ENCODE assay signal across 8 cellular contexts in the genomic region with DNA sequence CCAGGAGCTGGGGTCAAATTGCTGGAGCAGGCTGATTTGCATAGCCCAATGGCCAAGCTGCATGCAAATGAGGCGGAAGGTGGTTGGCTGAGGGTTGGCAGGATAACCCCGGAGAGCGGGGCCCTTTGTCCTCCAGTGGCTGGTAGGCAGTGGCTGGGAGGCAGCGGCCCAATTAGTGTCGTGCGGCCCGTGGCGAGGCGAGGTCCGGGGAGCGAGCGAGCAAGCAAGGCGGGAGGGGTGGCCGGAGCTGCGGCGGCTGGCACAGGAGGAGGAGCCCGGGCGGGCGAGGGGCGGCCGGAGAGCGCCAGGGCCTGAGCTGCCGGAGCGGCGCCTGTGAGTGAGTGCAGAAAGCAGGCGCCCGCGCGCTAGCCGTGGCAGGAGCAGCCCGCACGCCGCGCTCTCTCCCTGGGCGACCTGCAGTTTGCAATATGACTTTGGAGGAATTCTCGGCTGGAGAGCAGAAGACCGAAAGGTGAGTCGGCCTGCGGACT. TPM values are rescaled to one million over a fixed set of nuclear protein-coding genes. Genes with fewer than 3 reads are reported as not detected.
DNase-seq lines count a peak whose midpoint lies in the region; ATAC-seq and TF ChIP-seq lines count a peak whose summit lies in the region.

A gene with protein sequence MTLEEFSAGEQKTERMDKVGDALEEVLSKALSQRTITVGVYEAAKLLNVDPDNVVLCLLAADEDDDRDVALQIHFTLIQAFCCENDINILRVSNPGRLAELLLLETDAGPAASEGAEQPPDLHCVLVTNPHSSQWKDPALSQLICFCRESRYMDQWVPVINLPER (plus strand): TSS at position 135 of the 491 bp plus-strand sequence. CDS start 294 bp downstream, at position 429.

- peak within 1 kb of the TSS; percentile 87 for H3K4me3 ChIP-seq in PC-3 (ENCODE audit: low read length)
- H3K4me3 ChIP-seq in epithelial cell of proximal tubule (ENCODE audit: low read depth, low read length), result peak within 1 kb of the TSS; percentile 95
- peak within 1 kb of the TSS; percentile 79 to 92 for H3K4me3 ChIP-seq in mucosa of rectum (ENCODE audit: low read length in 2 of 2)

- H3F3A ChIP-seq in PC-3 (ENCODE audit: low read length, unreplicated experiment), result peaks cover 24% of the 10 kb centered on the region

- peak within 1 kb of the TSS; percentile 69 for H2AFZ ChIP-seq in PC-3 (ENCODE audit: low read length)

- no peaks in the 10 kb centered on the region for H3K9me3 ChIP-seq in PC-3 (ENCODE audit: low read length)
- no peaks in the 10 kb centered on the region for H3K9me3 ChIP-seq in mucosa of rectum (ENCODE audit: control insufficient read depth in 2 of 2, low read length in 2 of 2)

- peaks cover 35% of the 10 kb centered on the region for H3K79me2 ChIP-seq in PC-3 (ENCODE audit: low read length)

- ATAC-seq in GM21576 (IDR thresholded peaks at IDR 0.05; ENCODE audit: unreplicated experiment), result peak; percentile 90
- peak; percentile 74 for ATAC-seq in PC-3

- H3K4me2 ChIP-seq in PC-3 (ENCODE audit: low read length), result peak within 1 kb of the TSS; percentile 96

- POLR2A ChIA-PET in PC-3 (lab: Charles Lee; ENCODE audit: unreplicated experiment), result interaction anchor here (0.5 to 1.8 kb wide), 20 partner anchors 22 to 812 kb away, joined by 3 to 34 read pairs (median 6); a partner anchor contains a TSS

- CTCF ChIA-PET in PC-3 (lab: Charles Lee), result interaction anchor here (0.6 to 1.7 kb wide), 5 partner anchors 16 to 169 kb away, joined by 3 to 26 read pairs (median 7); no protein-coding TSS in a partner anchor

- H4K20me1 ChIP-seq in PC-3 (ENCODE audit: low read length), result peaks cover 31% of the 10 kb centered on the region

- H3K4me1 ChIP-seq in PC-3 (ENCODE audit: insufficient read depth, low read length) (peaks cover 53% of the 10 kb centered on the region), mucosa of rectum (ENCODE audit: control insufficient read depth in 2 of 2, insufficient read depth in 2 of 2, low read length in 2 of 2) (peaks cover 18 to 31% of the 10 kb centered on the region in 2 donors)

- DNase-seq in DMS114 treated with DMSO at 0.1 percent for 48 hours (lab: John Stamatoyannopoulos, UW; ENCODE audit: unreplicated experiment) (peak; percentile 89), PC-3 (peak; percentile 99), activated T-cell treated with anti-CD3 and anti-CD28 coated beads for 48 hours (ENCODE audit: low read depth) (peak; percentile 87), epithelial cell of proximal tubule (ENCODE audit: low read depth) (peak; percentile 91)
- peak; percentile 83 to 86 for DNase-seq in stimulated activated CD8-positive, alpha-beta memory T cell treated with anti-CD3 and anti-CD28 coated beads, Interleukin-7, amount 100 ng/mL, for 1 hour (ENCODE audit: low read depth in 2 of 2)

- H3K27me3 ChIP-seq in PC-3 (ENCODE audit: low read length) (no peaks in the 10 kb centered on the region), mucosa of rectum (ENCODE audit: control insufficient read depth in 2 of 2, insufficient read depth in 2 of 2, low read length in 2 of 2) (no peaks in the 10 kb centered on the region)

- TF ChIP-seq RAD21 in Ishikawa (IDR thresholded peaks at IDR 0.05; ENCODE audit: low read depth), result peak; percentile 8; the same call in 1 of the 2 replicates

- H3K36me3 ChIP-seq in PC-3 (ENCODE audit: low read depth, low read length) (peaks cover 30% of the 10 kb centered on the region), mucosa of rectum (ENCODE audit: control insufficient read depth in 2 of 2, insufficient read depth in 2 of 2, low read length in 2 of 2) (peaks cover 12 to 17% of the 10 kb centered on the region in 2 donors)

- TF ChIP-seq CTCF in PC-3 (conservative IDR thresholded peaks at IDR 0.05; ENCODE audit: low read depth, low read length), result no peak
- TF ChIP-seq CTCF in epithelial cell of proximal tubule (conservative IDR thresholded peaks at IDR 0.05; ENCODE audit: low read depth, low read length), result no peak

- no peaks in the 10 kb centered on the region for H3K9me2 ChIP-seq in PC-3 (replicated peaks; ENCODE audit: low read length)

- H3K9ac ChIP-seq in PC-3 (ENCODE audit: low read length), result peak within 1 kb of the TSS; percentile 93
- H3K9ac ChIP-seq in mucosa of rectum (ENCODE audit: low read depth in 1 of 2, low read length in 2 of 2), result peak within 1 kb of the TSS; percentile 92 to 96

- intact Hi-C loops in PC-3 (cut with micrococcal nuclease), result loop anchor here (1.0 to 10.0 kb wide), 3 partner anchors 66 to 700 kb away; no protein-coding TSS in a partner anchor

- H3K27ac ChIP-seq in PC-3 (ENCODE audit: low read length) (peak within 1 kb of the TSS; percentile 93), mucosa of rectum (ENCODE audit: low read depth in 2 of 2, low read length in 2 of 2) (peak within 1 kb of the TSS; percentile 91 to 94)

- BruUV-seq in PC-3 (replicated peaks; lab: Mats Ljungman, UMichigan), result no TSS peak

- TF ChIP-seq EP300 in Ishikawa (IDR thresholded peaks at IDR 0.05; ENCODE audit: borderline replicate concordance), result no peak; the same call in 1 of the 2 replicates

TF ChIP-seq in Ishikawa, 13 proteins besides CTCF, POLR2A, EP300 and RAD21:
- TF ChIP-seq, protein P1, sequence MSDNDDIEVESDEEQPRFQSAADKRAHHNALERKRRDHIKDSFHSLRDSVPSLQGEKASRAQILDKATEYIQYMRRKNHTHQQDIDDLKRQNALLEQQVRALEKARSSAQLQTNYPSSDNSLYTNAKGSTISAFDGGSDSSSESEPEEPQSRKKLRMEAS (IDR thresholded peaks at IDR 0.05), result peak; percentile 56
- TF ChIP-seq ZBTB7A (IDR thresholded peaks at IDR 0.05; ENCODE audit: low read depth), result no peak
- TF ChIP-seq TAF1 (IDR thresholded peaks at IDR 0.05; ENCODE audit: low read depth), result peak; percentile 96
- 0 out of 2 replicates have a peak, but pooled peaks have one; percentile 5 for TF ChIP-seq TEAD4 (IDR thresholded peaks at IDR 0.05)
- no peak for TF ChIP-seq NFIC (IDR thresholded peaks at IDR 0.05)
- TF ChIP-seq FOXM1 (IDR thresholded peaks at IDR 0.05; ENCODE audit: borderline replicate concordance, low read depth), result no peak
- 0 out of 2 replicates have a peak, but pooled peaks have one; percentile 15 for TF ChIP-seq EGR1 (IDR thresholded peaks at IDR 0.05)
- TF ChIP-seq, protein P2, sequence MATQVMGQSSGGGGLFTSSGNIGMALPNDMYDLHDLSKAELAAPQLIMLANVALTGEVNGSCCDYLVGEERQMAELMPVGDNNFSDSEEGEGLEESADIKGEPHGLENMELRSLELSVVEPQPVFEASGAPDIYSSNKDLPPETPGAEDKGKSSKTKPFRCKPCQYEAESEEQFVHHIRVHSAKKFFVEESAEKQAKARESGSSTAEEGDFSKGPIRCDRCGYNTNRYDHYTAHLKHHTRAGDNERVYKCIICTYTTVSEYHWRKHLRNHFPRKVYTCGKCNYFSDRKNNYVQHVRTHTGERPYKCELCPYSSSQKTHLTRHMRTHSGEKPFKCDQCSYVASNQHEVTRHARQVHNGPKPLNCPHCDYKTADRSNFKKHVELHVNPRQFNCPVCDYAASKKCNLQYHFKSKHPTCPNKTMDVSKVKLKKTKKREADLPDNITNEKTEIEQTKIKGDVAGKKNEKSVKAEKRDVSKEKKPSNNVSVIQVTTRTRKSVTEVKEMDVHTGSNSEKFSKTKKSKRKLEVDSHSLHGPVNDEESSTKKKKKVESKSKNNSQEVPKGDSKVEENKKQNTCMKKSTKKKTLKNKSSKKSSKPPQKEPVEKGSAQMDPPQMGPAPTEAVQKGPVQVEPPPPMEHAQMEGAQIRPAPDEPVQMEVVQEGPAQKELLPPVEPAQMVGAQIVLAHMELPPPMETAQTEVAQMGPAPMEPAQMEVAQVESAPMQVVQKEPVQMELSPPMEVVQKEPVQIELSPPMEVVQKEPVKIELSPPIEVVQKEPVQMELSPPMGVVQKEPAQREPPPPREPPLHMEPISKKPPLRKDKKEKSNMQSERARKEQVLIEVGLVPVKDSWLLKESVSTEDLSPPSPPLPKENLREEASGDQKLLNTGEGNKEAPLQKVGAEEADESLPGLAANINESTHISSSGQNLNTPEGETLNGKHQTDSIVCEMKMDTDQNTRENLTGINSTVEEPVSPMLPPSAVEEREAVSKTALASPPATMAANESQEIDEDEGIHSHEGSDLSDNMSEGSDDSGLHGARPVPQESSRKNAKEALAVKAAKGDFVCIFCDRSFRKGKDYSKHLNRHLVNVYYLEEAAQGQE (IDR thresholded peaks at IDR 0.05; ENCODE audit: low read depth), result no peak
- no peak for TF ChIP-seq YY1 (IDR thresholded peaks at IDR 0.05; ENCODE audit: low read depth)
- no peak for TF ChIP-seq CREB1 (IDR thresholded peaks at IDR 0.05; ENCODE audit: low read depth)
- TF ChIP-seq TCF12 (IDR thresholded peaks at IDR 0.05; ENCODE audit: low read depth), result peak; percentile 50; the same call in 1 of the 2 replicates
- TF ChIP-seq, protein P3, sequence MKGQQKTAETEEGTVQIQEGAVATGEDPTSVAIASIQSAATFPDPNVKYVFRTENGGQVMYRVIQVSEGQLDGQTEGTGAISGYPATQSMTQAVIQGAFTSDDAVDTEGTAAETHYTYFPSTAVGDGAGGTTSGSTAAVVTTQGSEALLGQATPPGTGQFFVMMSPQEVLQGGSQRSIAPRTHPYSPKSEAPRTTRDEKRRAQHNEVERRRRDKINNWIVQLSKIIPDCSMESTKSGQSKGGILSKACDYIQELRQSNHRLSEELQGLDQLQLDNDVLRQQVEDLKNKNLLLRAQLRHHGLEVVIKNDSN (IDR thresholded peaks at IDR 0.05), result peak; percentile 4; the same call in 1 of the 2 replicates
- TF ChIP-seq CEBPB (IDR thresholded peaks at IDR 0.05), result no peak

RNA-seq across cellular contexts. Expression of the gene that starts here (rescaled TPM):
- total RNA-seq in PC-3 (2014; rRNA removed) (129 and 153 TPM in 2 replicates), epithelial cell of proximal tubule (67.3 and 151 TPM in 2 replicates)

Comparison
In these comparisons a context has a peak if more than half of its experiments do, and no peak if none do; other contexts are left out.
1. Peak in every context shown above with its lines: DNase-seq, ATAC-seq, H3K4me3 ChIP-seq and H3K27ac ChIP-seq.